15 cellular contexts compared by ENCODE assay signal in the genomic region with DNA sequence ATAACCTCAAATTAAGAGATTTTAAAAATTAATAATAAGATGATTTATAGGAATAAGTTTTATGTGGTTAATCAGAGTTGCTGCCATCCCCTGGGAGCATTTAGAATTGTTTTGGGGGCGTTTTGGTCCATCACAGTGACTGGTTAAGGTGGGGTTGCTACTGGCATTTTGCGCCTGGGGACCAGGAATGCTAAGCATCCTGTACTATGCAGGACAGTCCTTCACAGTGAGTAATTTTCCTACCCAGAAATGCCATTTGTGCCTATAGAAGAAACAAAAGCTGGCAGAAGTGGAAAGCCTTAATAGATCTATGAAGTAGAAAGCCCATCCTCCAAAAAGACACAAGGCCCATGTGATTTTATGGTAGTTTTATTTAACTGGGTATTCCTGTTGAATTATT.
"Had no signal": no experiment of that assay in that cellular context is flagged by ENCODE, and none has a peak within 500 bp of the region (broad histone marks: within the 10 kb centered on the region; RNA-seq: fewer than 3 reads in every experiment).

No MANE protein-coding gene starts in this region.

- H3K4me2 ChIP-seq: SK-N-SH had no signal

- H3K9ac ChIP-seq: SK-N-SH had no signal

- H3K9me3 ChIP-seq: SK-N-SH had no signal

- H3K27ac ChIP-seq: RWPE1 had no signal

- DNase-seq: KBM-7, NCI-H1417 treated with DMSO at 0.1 percent for 48 hours, NCI-H146, NCI-H1694 treated with DMSO at 0.1 percent for 48 hours, NCI-H2107, NCI-H2171 treated with DMSO at 0.1 percent for 48 hours, NCI-H345, NCI-H446 treated with DMSO at 0.1 percent for 48 hours, NCI-H510A treated with DMSO at 0.1 percent for 48 hours, NCI-H526, NCI-H82, SHP77, SK-N-SH, SW 1271 had no signal
